1 cellular context compared by ENCODE assay signal in the genomic region with DNA sequence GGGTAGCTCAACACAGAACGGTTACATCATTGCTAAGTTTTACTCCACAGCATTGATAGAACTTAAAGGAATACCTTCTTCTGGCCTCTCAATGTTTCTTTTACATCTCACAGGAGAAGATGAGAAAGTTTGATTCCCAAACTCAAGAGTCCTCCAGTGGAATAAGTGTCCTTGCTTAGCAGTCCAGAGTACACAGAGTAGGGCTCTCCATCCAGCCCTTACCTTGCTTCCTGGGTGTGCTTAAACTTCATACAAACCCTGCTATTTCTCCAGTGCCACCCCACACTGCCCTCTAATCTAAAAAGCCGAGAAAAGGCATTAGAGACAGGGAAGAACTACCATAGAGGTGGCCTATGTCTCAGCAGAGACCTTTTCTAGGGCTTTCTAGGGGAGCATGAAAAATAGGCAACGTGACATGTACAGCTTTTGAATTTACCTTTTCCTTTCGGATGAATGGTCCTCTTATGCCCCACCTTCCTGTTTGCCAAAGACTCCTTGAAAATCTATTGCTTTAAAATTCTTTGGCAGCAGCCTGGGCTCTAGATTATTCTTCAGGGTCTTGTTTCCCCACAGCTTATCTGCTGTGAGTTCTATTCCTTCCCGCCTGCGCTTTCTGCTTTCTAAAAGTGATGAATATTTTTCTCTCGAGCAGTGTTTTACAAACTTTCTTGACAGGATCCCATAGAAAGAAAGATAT.
TF ChIP-seq lines count a peak whose summit lies in the region.

No MANE protein-coding gene starts in this region.

TF ChIP-seq in GM23338, 12 proteins besides CTCF, POLR2A, EP300 and RAD21:
- TF ChIP-seq, protein P1, sequence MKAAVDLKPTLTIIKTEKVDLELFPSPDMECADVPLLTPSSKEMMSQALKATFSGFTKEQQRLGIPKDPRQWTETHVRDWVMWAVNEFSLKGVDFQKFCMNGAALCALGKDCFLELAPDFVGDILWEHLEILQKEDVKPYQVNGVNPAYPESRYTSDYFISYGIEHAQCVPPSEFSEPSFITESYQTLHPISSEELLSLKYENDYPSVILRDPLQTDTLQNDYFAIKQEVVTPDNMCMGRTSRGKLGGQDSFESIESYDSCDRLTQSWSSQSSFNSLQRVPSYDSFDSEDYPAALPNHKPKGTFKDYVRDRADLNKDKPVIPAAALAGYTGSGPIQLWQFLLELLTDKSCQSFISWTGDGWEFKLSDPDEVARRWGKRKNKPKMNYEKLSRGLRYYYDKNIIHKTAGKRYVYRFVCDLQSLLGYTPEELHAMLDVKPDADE (IDR thresholded peaks at IDR 0.05) = no peak
- TF ChIP-seq EZH2phosphoT487 (IDR thresholded peaks at IDR 0.05; ENCODE audit: unreplicated experiment) (no peak), EZH2 (IDR thresholded peaks at IDR 0.05; ENCODE audit: low read depth, unreplicated experiment) (no peak)
